Comparison of ENCODE assay signal across 8 cellular contexts in genomic region chr20:47501483-47502270, GRCh38. TPM values are rescaled to one million over a fixed set of nuclear protein-coding genes. Genes with fewer than 3 reads are reported as not detected.
DNase-seq lines count a peak whose midpoint lies in the region; ATAC-seq and TF ChIP-seq lines count a peak whose summit lies in the region.

Gene NCOA3, plus strand, starts transcription at chr20:47501887. Its CDS starts 120,361 bp downstream, at chr20:47622248.

- peak within 1 kb of the TSS; percentile 100 for H3K4ac ChIP-seq in trophoblast cell (ENCODE audit: low read depth, low read length)

- no peaks in the 10 kb centered on the region for H3K27me3 ChIP-seq in trophoblast cell (ENCODE audit: insufficient read depth, low read length)
- H3K27me3 ChIP-seq in tibial nerve, result no peaks in the 10 kb centered on the region

- H3K18ac ChIP-seq in trophoblast cell (ENCODE audit: low read length), result peak within 1 kb of the TSS; percentile 98

- H4K91ac ChIP-seq in trophoblast cell (ENCODE audit: low read depth, low read length), result peak within 1 kb of the TSS; percentile 98

- H3K4me3 ChIP-seq in GM12865 (ENCODE audit: low read depth, low read length), result peak within 1 kb of the TSS; percentile 89
- peak within 1 kb of the TSS; percentile 87 for H3K4me3 ChIP-seq in trophoblast cell (ENCODE audit: low read depth, low read length)
- peak within 1 kb of the TSS; percentile 86 to 99 (median 92) for H3K4me3 ChIP-seq in tibial nerve

- H3K4me1 ChIP-seq in trophoblast cell (ENCODE audit: control insufficient read depth in 1 of 2, insufficient read depth in 2 of 2, low read length in 2 of 2), result peaks cover 2 to 8% of the 10 kb centered on the region in 2 experiments
- H3K4me1 ChIP-seq in tibial nerve, result peaks cover 0 to 35% (median 8%) of the 10 kb centered on the region in 4 donors

- peak within 1 kb of the TSS; percentile 94 for H2AFZ ChIP-seq in trophoblast cell (ENCODE audit: insufficient read depth, low read length, poor library complexity)

- H3K14ac ChIP-seq in trophoblast cell (ENCODE audit: low read length), result peak within 1 kb of the TSS; percentile 99

- peak within 1 kb of the TSS; percentile 95 for H4K8ac ChIP-seq in trophoblast cell (ENCODE audit: low read depth, low read length)

- TF ChIP-seq CTCF in GM12865 (IDR thresholded peaks at IDR 0.05; ENCODE audit: insufficient read depth, low read depth, low read length, missing control alignments) (peak; percentile 48), tibial nerve (IDR thresholded peaks at IDR 0.05) (peak; percentile 51 to 91 (median 69))

- TF ChIP-seq POLR2A in tibial nerve (IDR thresholded peaks at IDR 0.05), result peak; percentile 85 to 94

- TF ChIP-seq EP300 in tibial nerve (IDR thresholded peaks at IDR 0.05), result peak; percentile 73 to 99

- H2AK5ac ChIP-seq in trophoblast cell (ENCODE audit: low read length), result peak within 1 kb of the TSS; percentile 97

- H3K9me3 ChIP-seq in trophoblast cell (ENCODE audit: insufficient read depth, low read depth, low read length), result no peaks in the 10 kb centered on the region
- no peaks in the 10 kb centered on the region for H3K9me3 ChIP-seq in tibial nerve

- peak within 1 kb of the TSS; percentile 82 for H3K27ac ChIP-seq in trophoblast cell (ENCODE audit: low read depth, low read length)
- H3K27ac ChIP-seq in tibial nerve, result peak within 1 kb of the TSS; percentile 83 to 97 (median 96)

- DNase-seq in GM12865 (ENCODE audit: low read depth) (peak; percentile 98), NCI-H1417 treated with DMSO at 0.1 percent for 48 hours (lab: John Stamatoyannopoulos, UW) (peak; percentile 70), SW 1271 (lab: John Stamatoyannopoulos, UW) (peak; percentile 78 to 93), cardiac septum (ENCODE audit: low spot score) (peak; percentile 97), trophoblast cell (peak; percentile 96), tibial nerve (ENCODE audit: low spot score in 2 of 2) (peak; percentile 88 to 89)
- DNase-seq in activated naive CD8-positive, alpha-beta T cell treated with anti-CD3 and anti-CD28 coated beads, Interleukin-2, amount 50 U/mL, for 16 hours (ENCODE audit: low read depth, low spot score), result peak; percentile 82

- peak within 1 kb of the TSS; percentile 94 for H2BK5ac ChIP-seq in trophoblast cell (ENCODE audit: low read depth, low read length, poor library complexity)

- intact Hi-C loops in cardiac septum (cut with DNase I), result loop anchor here (5.0 to 10.0 kb wide), 4 partner anchors 66 to 227 kb away; no protein-coding TSS in a partner anchor

- peak within 1 kb of the TSS; percentile 97 for H3K9ac ChIP-seq in trophoblast cell (ENCODE audit: low read length)

- peak; percentile 87 for ATAC-seq in HG02642 (IDR thresholded peaks at IDR 0.05; ENCODE audit: poor library complexity, unreplicated experiment)

- no peak within 1 kb of the TSS for H3K23ac ChIP-seq in trophoblast cell (ENCODE audit: low read length)

- H3K4me2 ChIP-seq in trophoblast cell (ENCODE audit: low read length), result peak within 1 kb of the TSS; percentile 85

- peak within 1 kb of the TSS; percentile 92 for H4K12ac ChIP-seq in trophoblast cell (ENCODE audit: low read depth, low read length)

- no peaks in the 10 kb centered on the region for H3K36me3 ChIP-seq in trophoblast cell (ENCODE audit: control insufficient read depth in 1 of 2, insufficient read depth in 2 of 2, low read length in 2 of 2)
- H3K36me3 ChIP-seq in tibial nerve, result no peaks in the 10 kb centered on the region

- peak within 1 kb of the TSS; percentile 92 for H2BK120ac ChIP-seq in trophoblast cell (ENCODE audit: insufficient read depth, low read length, poor library complexity)

- peak within 1 kb of the TSS; percentile 60 for H2BK12ac ChIP-seq in trophoblast cell (ENCODE audit: low read length)

- peaks cover 13% of the 10 kb centered on the region for H3K79me1 ChIP-seq in trophoblast cell (ENCODE audit: low read length)

- no CpG with 5 or more reads among the region's 74 CpGs for WGBS in trophoblast cell (ENCODE audit: extremely low coverage, insufficient coverage, insufficient read length)
- WGBS in tibial nerve, 2 donors, result 1% methylated on average over 61 to 74 of the region's 74 CpGs

- peaks cover 21% of the 10 kb centered on the region for H3K79me2 ChIP-seq in trophoblast cell (ENCODE audit: control insufficient read depth, insufficient read depth, low read length, poor library complexity)

RNA-seq across cellular contexts. Expression of gene NCOA3, which starts in this region (rescaled TPM):
- total RNA-seq in cardiac septum (18.6 TPM), tibial nerve (10 to 100 TPM; 38.0 to 48.9 (median 40.7) TPM)
- polyA plus RNA-seq in trophoblast cell (2013), result 189 and 191 TPM in 2 replicates

Comparison
In these comparisons a context has a peak if more than half of its experiments do, and no peak if none do; other contexts are left out.
1. Peak in every context shown above with its lines: DNase-seq, ATAC-seq, H3K4me3 ChIP-seq and H3K27ac ChIP-seq.